In the genomic region with DNA sequence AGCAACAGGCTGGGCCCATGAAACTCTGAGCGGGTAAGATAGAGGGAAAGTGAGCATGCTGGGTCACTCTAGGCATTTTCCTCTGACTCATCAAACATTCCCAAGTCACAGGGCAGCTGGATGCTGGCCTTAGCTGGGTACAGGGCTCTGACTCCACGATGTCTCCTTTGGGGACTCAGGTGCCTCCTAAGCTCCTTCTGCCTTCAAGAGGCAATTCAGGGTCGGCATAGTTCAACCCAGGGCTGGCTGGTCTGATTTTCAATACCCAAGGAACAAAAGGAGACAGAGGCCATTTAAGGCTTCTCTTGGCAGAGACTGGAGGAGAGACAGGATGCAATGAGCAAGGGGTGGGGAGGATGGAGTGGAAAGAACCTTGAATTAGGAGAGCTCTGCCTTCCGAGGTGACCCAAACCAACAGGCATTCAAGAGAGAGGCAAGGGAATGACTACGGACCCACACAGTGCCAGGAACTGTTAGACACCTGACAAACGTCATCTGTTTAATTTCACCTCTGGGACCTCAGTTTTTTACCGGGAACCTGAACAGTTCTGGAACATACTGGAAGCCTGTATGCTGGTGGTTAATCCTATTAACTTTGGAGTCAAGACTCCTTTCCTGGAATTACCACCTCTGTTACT, we compare ENCODE assay signal across 9 cellular contexts. TPM values are rescaled to one million over a fixed set of nuclear protein-coding genes. Genes with fewer than 3 reads are reported as not detected.
DNase-seq lines count a peak whose midpoint lies in the region; ATAC-seq and TF ChIP-seq lines count a peak whose summit lies in the region.
"Had no signal": no experiment of that assay in that cellular context is flagged by ENCODE, and none has a peak within 500 bp of the region (broad histone marks: within the 10 kb centered on the region; RNA-seq: fewer than 3 reads in every experiment).

No MANE protein-coding gene starts in this region.

- H3K27me3 ChIP-seq in CD8-positive, alpha-beta memory T cell (ENCODE audit: insufficient read depth, low read length, poor library complexity, severe bottlenecking), result no peaks in the 10 kb centered on the region
- H3K27me3 ChIP-seq in fibroblast of lung (ENCODE audit: control insufficient read depth, insufficient read depth, low read length) (no peaks in the 10 kb centered on the region), osteoblast (ENCODE audit: insufficient read depth, low read length) (no peaks in the 10 kb centered on the region)

- no peaks in the 10 kb centered on the region for H3K9me3 ChIP-seq in CD8-positive, alpha-beta memory T cell (ENCODE audit: low read length)
- H3K9me3 ChIP-seq in OCI-LY7 (ENCODE audit: low read length) (no peaks in the 10 kb centered on the region), fibroblast of lung (ENCODE audit: control insufficient read depth, insufficient read depth, low read depth, low read length) (no peaks in the 10 kb centered on the region), osteoblast (ENCODE audit: low read depth, low read length) (no peaks in the 10 kb centered on the region)

- H3K27ac Mint-ChIP-seq in CD8-positive, alpha-beta memory T cell, result no peak overlapping the region
- no peak overlapping the region for H3K27ac Mint-ChIP-seq in activated CD8-positive, alpha-beta T cell treated with anti-CD3 and anti-CD28 coated beads for 36 hours
- H3K27ac Mint-ChIP-seq in naive thymus-derived CD8-positive, alpha-beta T cell, result no peak overlapping the region

- H3K4me1 ChIP-seq in CD8-positive, alpha-beta memory T cell (ENCODE audit: insufficient read depth, low read length), result peaks cover 22% of the 10 kb centered on the region
- H3K4me1 ChIP-seq in OCI-LY7 (ENCODE audit: insufficient read depth, low read length, poor library complexity, severe bottlenecking), result peaks cover 29% of the 10 kb centered on the region
- H3K4me1 ChIP-seq in fibroblast of lung (ENCODE audit: control insufficient read depth, extremely low read depth, insufficient read depth, low read length), result peaks cover 9% of the 10 kb centered on the region
- H3K4me1 ChIP-seq in osteoblast (ENCODE audit: insufficient read depth, low read length), result peaks cover 26% of the 10 kb centered on the region

- ATAC-seq in activated CD8-positive, alpha-beta T cell treated with anti-CD3 and anti-CD28 coated beads for 36 hours, result no peak
- ATAC-seq in HG03108 (IDR thresholded peaks at IDR 0.05; ENCODE audit: unreplicated experiment) (no peak), GM18873 (IDR thresholded peaks at IDR 0.05; ENCODE audit: low FRiP score, unreplicated experiment) (no peak)
- no peak for ATAC-seq in naive thymus-derived CD8-positive, alpha-beta T cell

- no peak for DNase-seq in CD8-positive, alpha-beta memory T cell
- DNase-seq in OCI-LY7 (ENCODE audit: low spot score) (no peak), fibroblast of lung (ENCODE audit: low read depth in 2 of 2) (peak; percentile 53 to 63), osteoblast (ENCODE audit: insufficient read length, low spot score, missing footprints) (peak; percentile 94)
- no peak for DNase-seq in activated CD8-positive, alpha-beta T cell treated with anti-CD3 and anti-CD28 coated beads for 36 hours
- DNase-seq in naive thymus-derived CD8-positive, alpha-beta T cell, result no peak

- H3K4me2 ChIP-seq in OCI-LY7 (ENCODE audit: low read length) (peak overlapping the region; percentile 90), fibroblast of lung (ENCODE audit: extremely low read depth, insufficient read depth, low read length) (peak overlapping the region; percentile 90), osteoblast (ENCODE audit: insufficient read depth, low read length) (peak overlapping the region; percentile 85)

- intact Hi-C loops in OCI-LY7 (cut with micrococcal nuclease; ENCODE audit: unreplicated experiment), result loop anchor here (2.0 kb wide), 1 partner anchor 51 kb away; the partner anchor contains the start of gene MRPL38
- intact Hi-C loops in activated CD8-positive, alpha-beta T cell treated with anti-CD3 and anti-CD28 coated beads for 36 hours (cut with micrococcal nuclease), result no loop called here

- no peaks in the 10 kb centered on the region for H3K27me3 Mint-ChIP-seq in CD8-positive, alpha-beta memory T cell
- no peaks in the 10 kb centered on the region for H3K27me3 Mint-ChIP-seq in activated CD8-positive, alpha-beta T cell treated with anti-CD3 and anti-CD28 coated beads for 36 hours
- no peaks in the 10 kb centered on the region for H3K27me3 Mint-ChIP-seq in naive thymus-derived CD8-positive, alpha-beta T cell
- H3K27me3 Mint-ChIP-seq: brain had no signal

- peak overlapping the region; percentile 89 for H3K27ac ChIP-seq in CD8-positive, alpha-beta memory T cell (ENCODE audit: low read depth, low read length)
- H3K27ac ChIP-seq in OCI-LY7 (ENCODE audit: low read depth, low read length, poor library complexity, severe bottlenecking) (peak overlapping the region; percentile 7), fibroblast of lung (ENCODE audit: insufficient read depth, low read length) (peak overlapping the region; percentile 74), osteoblast (ENCODE audit: low read depth, low read length) (peak overlapping the region; percentile 84)

- TF ChIP-seq CTCF in OCI-LY7 (conservative IDR thresholded peaks at IDR 0.05; ENCODE audit: low read length) (no peak), fibroblast of lung (conservative IDR thresholded peaks at IDR 0.05 in 1 of 2, IDR thresholded peaks at IDR 0.05 in 1 of 2; ENCODE audit: low read depth in 1 of 2, low read length in 2 of 2) (no peak), osteoblast (IDR thresholded peaks at IDR 0.05; ENCODE audit: extremely low read depth, low read depth, low read length) (no peak)
- TF ChIP-seq CTCF in activated CD8-positive, alpha-beta T cell treated with anti-CD3 and anti-CD28 coated beads for 36 hours (IDR thresholded peaks at IDR 0.05), result no peak

- H3K79me2 ChIP-seq in OCI-LY7 (ENCODE audit: insufficient read depth, low read depth, low read length) (peaks cover 17% of the 10 kb centered on the region; the same call in 1 of the 2 replicates), fibroblast of lung (ENCODE audit: control insufficient read depth, insufficient read depth, low read length) (peaks cover 5% of the 10 kb centered on the region), osteoblast (ENCODE audit: insufficient read depth, low read length) (peaks cover 28% of the 10 kb centered on the region)

- no peak overlapping the region for H3K4me3 Mint-ChIP-seq in CD8-positive, alpha-beta memory T cell
- no peak overlapping the region for H3K4me3 Mint-ChIP-seq in activated CD8-positive, alpha-beta T cell treated with anti-CD3 and anti-CD28 coated beads for 36 hours
- H3K4me3 Mint-ChIP-seq in naive thymus-derived CD8-positive, alpha-beta T cell, result no peak overlapping the region

- POLR2A ChIA-PET in CD8-positive, alpha-beta memory T cell (lab: Charles Lee), result interaction anchor here (0.5 to 3.8 kb wide), 12 partner anchors 9 to 149 kb away, joined by 3 to 82 read pairs (median 12); partner anchors contain the start of genes GALK1, TRIM47, TRIM65 and UNC13D
- POLR2A ChIA-PET in OCI-LY7 (lab: Charles Lee), result interaction anchor here (0.7 to 2.6 kb wide), 4 partner anchors 22 to 433 kb away, joined by 4 to 28 read pairs (median 9); partner anchors contain the start of genes MRPL38 and UNK
- POLR2A ChIA-PET in activated CD8-positive, alpha-beta T cell treated with anti-CD3 and anti-CD28 coated beads for 36 hours (lab: Charles Lee), result interaction anchor here (0.5 to 9.2 kb wide), 8 partner anchors 9 to 243 kb away, joined by 3 to 72 read pairs (median 7); partner anchors contain the start of genes TRIM47 and UNC13D
- POLR2A ChIA-PET in naive thymus-derived CD8-positive, alpha-beta T cell (lab: Charles Lee), result interaction anchor here (0.5 to 14.7 kb wide), 26 partner anchors 9 to 882 kb away, joined by 3 to 288 read pairs (median 8); partner anchors contain the start of genes GALK1, MRPL38, TRIM47 and TRIM65

- H3K9me2 ChIP-seq in OCI-LY7 (ENCODE audit: insufficient read depth, low read length), result no peaks in the 10 kb centered on the region

- peak overlapping the region; percentile 67 for H3K9ac ChIP-seq in fibroblast of lung (ENCODE audit: insufficient read depth, low read length)

- CTCF ChIA-PET in CD8-positive, alpha-beta memory T cell (lab: Charles Lee), result interaction anchor here (0.7 to 4.7 kb wide), 12 partner anchors 8 to 101 kb away, joined by 3 to 46 read pairs (median 6); partner anchors contain the start of genes MRPL38, TRIM47, TRIM65 and UNC13D
- CTCF ChIA-PET in OCI-LY7 (lab: Charles Lee; ENCODE audit: unreplicated experiment), result interaction anchor here (1.4 to 2.4 kb wide), 3 partner anchors 8 to 71 kb away, joined by 3 to 8 read pairs (median 4); no protein-coding TSS in a partner anchor
- CTCF ChIA-PET in activated CD8-positive, alpha-beta T cell treated with anti-CD3 and anti-CD28 coated beads for 36 hours (lab: Charles Lee), result interaction anchor here (0.8 to 3.5 kb wide), 14 partner anchors 8 to 160 kb away, joined by 3 to 45 read pairs (median 6); partner anchors contain the start of genes TRIM47 and TRIM65

- H4K20me1 ChIP-seq in OCI-LY7 (ENCODE audit: insufficient read depth, low read length) (peaks cover 4% of the 10 kb centered on the region; the same call in 1 of the 2 replicates), fibroblast of lung (ENCODE audit: control insufficient read depth, extremely low read depth, insufficient read depth, low read length) (no peaks in the 10 kb centered on the region), osteoblast (ENCODE audit: insufficient read depth, low read length) (peaks cover 3% of the 10 kb centered on the region)

- TSS peak; percentile 79 for BruUV-seq in OCI-LY7 (replicated peaks; lab: Mats Ljungman, UMichigan)

- H2AFZ ChIP-seq in OCI-LY7 (ENCODE audit: low read length) (no peak overlapping the region), fibroblast of lung (ENCODE audit: low read length) (no peak overlapping the region), osteoblast (ENCODE audit: low read length) (no peak overlapping the region)

- H3K4me1 Mint-ChIP-seq in CD8-positive, alpha-beta memory T cell, result peaks cover 21 to 37% (median 21%) of the 10 kb centered on the region in 3 donors
- peaks cover 36% of the 10 kb centered on the region for H3K4me1 Mint-ChIP-seq in activated CD8-positive, alpha-beta T cell treated with anti-CD3 and anti-CD28 coated beads for 36 hours (ENCODE audit: low read depth)
- peaks cover 6 to 49% (median 27%) of the 10 kb centered on the region in 4 donors for H3K4me1 Mint-ChIP-seq in naive thymus-derived CD8-positive, alpha-beta T cell

- no peaks in the 10 kb centered on the region for H3K9me3 Mint-ChIP-seq in CD8-positive, alpha-beta memory T cell
- no peaks in the 10 kb centered on the region for H3K9me3 Mint-ChIP-seq in activated CD8-positive, alpha-beta T cell treated with anti-CD3 and anti-CD28 coated beads for 36 hours
- no peaks in the 10 kb centered on the region for H3K9me3 Mint-ChIP-seq in naive thymus-derived CD8-positive, alpha-beta T cell
- H3K9me3 Mint-ChIP-seq: brain had no signal

- peaks cover 22% of the 10 kb centered on the region for H3K36me3 ChIP-seq in CD8-positive, alpha-beta memory T cell (ENCODE audit: insufficient read depth, low read length)
- H3K36me3 ChIP-seq in OCI-LY7 (ENCODE audit: insufficient read depth, low read length) (peaks cover 19% of the 10 kb centered on the region), fibroblast of lung (ENCODE audit: control insufficient read depth, insufficient read depth, low read length) (peaks cover 6% of the 10 kb centered on the region), osteoblast (ENCODE audit: insufficient read depth, low read length) (peaks cover 22% of the 10 kb centered on the region)

- H3K4me3 ChIP-seq in CD8-positive, alpha-beta memory T cell (ENCODE audit: low read length), result peak overlapping the region; percentile 64
- H3K4me3 ChIP-seq in OCI-LY7 (ENCODE audit: low read depth, low read length, poor library complexity, severe bottlenecking) (peak overlapping the region; percentile 78), fibroblast of lung (replicated peaks in 1 of 4; ENCODE audit: control extremely low read depth in 1 of 4, insufficient read depth in 1 of 4, low read depth in 3 of 4, low read length in 4 of 4) (peak overlapping the region; percentile 62 to 96 (median 78)), osteoblast (ENCODE audit: insufficient read depth, low read length) (peak overlapping the region; percentile 100)

- H3K36me3 Mint-ChIP-seq in CD8-positive, alpha-beta memory T cell, result peaks cover 3 to 36% (median 3%) of the 10 kb centered on the region in 3 donors
- H3K36me3 Mint-ChIP-seq in activated CD8-positive, alpha-beta T cell treated with anti-CD3 and anti-CD28 coated beads for 36 hours (ENCODE audit: low read depth), result peaks cover 4% of the 10 kb centered on the region
- peaks cover 0 to 28% (median 3%) of the 10 kb centered on the region in 3 donors for H3K36me3 Mint-ChIP-seq in naive thymus-derived CD8-positive, alpha-beta T cell

RNA-seq across cellular contexts. Expression of gene WBP2, which starts 0.9 kb away (rescaled TPM):
- total RNA-seq in CD8-positive, alpha-beta memory T cell, result 10 to 100 TPM; 47.5 to 53.2 TPM
- polyA plus RNA-seq in CD8-positive, alpha-beta memory T cell, result 129 TPM
- 24.1 and 29.9 TPM in 2 replicates for total RNA-seq in OCI-LY7 (2014; rRNA removed; shearing (Covaris generic))
- total RNA-seq in OCI-LY7 (2022), result 117 and 123 TPM in 2 replicates
- total RNA-seq in fibroblast of lung, result 20.5 and 39.5 TPM in 2 replicates
- polyA plus RNA-seq in fibroblast of lung, result 53.4 and 56.1 TPM in 2 replicates
- 84.6 and 92.3 TPM in 2 replicates for polyA plus RNA-seq in fibroblast of lung (2012)
- 56.6 and 62.7 TPM in 2 replicates for polyA minus RNA-seq in fibroblast of lung (ENCODE audit: low replicate concordance)
- total RNA-seq in osteoblast, result 31.1 and 38.3 TPM in 2 replicates
- total RNA-seq in activated CD8-positive, alpha-beta T cell treated with anti-CD3 and anti-CD28 coated beads for 36 hours, result 10 to 100 TPM; 54.4 to 58.5 TPM
- 100 to 1,000 TPM; 152 to 156 TPM for total RNA-seq in naive thymus-derived CD8-positive, alpha-beta T cell
- polyA plus RNA-seq in naive thymus-derived CD8-positive, alpha-beta T cell, result 10 to 100 TPM; 58.1 to 95.1 (median 70.6) TPM

RNA-seq across cellular contexts. Expression of gene UNC13D, which starts 10.0 kb away (rescaled TPM):
- 100 to 1,000 TPM; 143 to 154 TPM for total RNA-seq in CD8-positive, alpha-beta memory T cell
- polyA plus RNA-seq in CD8-positive, alpha-beta memory T cell, result 90.3 TPM
- 7.1 and 8.0 TPM in 2 replicates for total RNA-seq in OCI-LY7 (2014; rRNA removed; shearing (Covaris generic))
- 12.2 and 17.8 TPM in 2 replicates for total RNA-seq in OCI-LY7 (2022)
- total RNA-seq in fibroblast of lung, result 1.5 TPM in 2 replicates
- 0.12 and 0.22 TPM in 2 replicates for polyA plus RNA-seq in fibroblast of lung
- 0.10 and 0.16 TPM in 2 replicates for polyA plus RNA-seq in fibroblast of lung (2012)
- polyA minus RNA-seq in fibroblast of lung (ENCODE audit: low replicate concordance), result 1.1 TPM in 1 of 2 replicates, not detected in the other
- total RNA-seq in osteoblast, result 1.1 and 2.1 TPM in 2 replicates
- total RNA-seq in activated CD8-positive, alpha-beta T cell treated with anti-CD3 and anti-CD28 coated beads for 36 hours, result 100 to 1,000 TPM; 136 to 144 TPM
- total RNA-seq in naive thymus-derived CD8-positive, alpha-beta T cell, result 100 to 1,000 TPM; 147 to 153 TPM
- 10 to 100 TPM; 50.3 to 78.0 (median 54.0) TPM for polyA plus RNA-seq in naive thymus-derived CD8-positive, alpha-beta T cell

RNA-seq across cellular contexts. Expression of gene TRIM47, which starts 24.2 kb away (rescaled TPM):
- 10 to 100 TPM; 12.6 to 14.1 TPM for total RNA-seq in CD8-positive, alpha-beta memory T cell
- polyA plus RNA-seq in CD8-positive, alpha-beta memory T cell, result 17.6 TPM
- total RNA-seq in OCI-LY7 (2014; rRNA removed; shearing (Covaris generic)), result 32.7 and 41.9 TPM in 2 replicates
- total RNA-seq in OCI-LY7 (2022) (21.6 and 25.9 TPM in 2 replicates), fibroblast of lung (16.0 and 18.2 TPM in 2 replicates), osteoblast (21.7 and 22.4 TPM in 2 replicates)
- polyA plus RNA-seq in fibroblast of lung, result 2.2 and 4.8 TPM in 2 replicates
- 4.4 and 10.9 TPM in 2 replicates for polyA plus RNA-seq in fibroblast of lung (2012)
- 7.7 and 13.2 TPM in 2 replicates for polyA minus RNA-seq in fibroblast of lung (ENCODE audit: low replicate concordance)
- total RNA-seq in activated CD8-positive, alpha-beta T cell treated with anti-CD3 and anti-CD28 coated beads for 36 hours, result 10 to 100 TPM; 16.6 to 16.8 TPM
- total RNA-seq in naive thymus-derived CD8-positive, alpha-beta T cell, result 1 to 10 TPM; 9.7 to 9.9 TPM
- 1 to 10 TPM; 1.9 to 8.5 (median 4.2) TPM for polyA plus RNA-seq in naive thymus-derived CD8-positive, alpha-beta T cell

RNA-seq across cellular contexts. Expression of gene TRIM65, which starts 42.5 kb away (rescaled TPM):
- total RNA-seq in CD8-positive, alpha-beta memory T cell, result 10 to 100 TPM; 34.9 to 35.4 TPM
- 28.1 TPM for polyA plus RNA-seq in CD8-positive, alpha-beta memory T cell
- 45.0 and 54.2 TPM in 2 replicates for total RNA-seq in OCI-LY7 (2014; rRNA removed; shearing (Covaris generic))
- total RNA-seq in OCI-LY7 (2022) (60.4 and 62.9 TPM in 2 replicates), fibroblast of lung (15.9 and 17.2 TPM in 2 replicates), osteoblast (22.8 and 23.3 TPM in 2 replicates)
- polyA plus RNA-seq in fibroblast of lung, result 4.3 TPM in 2 replicates
- polyA plus RNA-seq in fibroblast of lung (2012), result 8.2 and 8.6 TPM in 2 replicates
- 6.8 and 11.5 TPM in 2 replicates for polyA minus RNA-seq in fibroblast of lung (ENCODE audit: low replicate concordance)
- 10 to 100 TPM; 37.1 to 42.2 TPM for total RNA-seq in activated CD8-positive, alpha-beta T cell treated with anti-CD3 and anti-CD28 coated beads for 36 hours
- total RNA-seq in naive thymus-derived CD8-positive, alpha-beta T cell, result 10 to 100 TPM; 34.5 to 40.9 TPM
- 10 to 100 TPM; 13.4 to 31.8 (median 18.9) TPM for polyA plus RNA-seq in naive thymus-derived CD8-positive, alpha-beta T cell

RNA-seq across cellular contexts. Expression of gene MRPL38, which starts 50.5 kb away (rescaled TPM):
- total RNA-seq in CD8-positive, alpha-beta memory T cell, result 100 to 1,000 TPM; 171 to 180 TPM
- 73.1 TPM for polyA plus RNA-seq in CD8-positive, alpha-beta memory T cell
- total RNA-seq in OCI-LY7 (2014; rRNA removed; shearing (Covaris generic)), result 91.9 and 112 TPM in 2 replicates
- total RNA-seq in OCI-LY7 (2022) (175 and 198 TPM in 2 replicates), fibroblast of lung (30.8 and 36.0 TPM in 2 replicates), osteoblast (36.6 and 37.1 TPM in 2 replicates)
- 19.3 and 29.7 TPM in 2 replicates for polyA plus RNA-seq in fibroblast of lung
- polyA plus RNA-seq in fibroblast of lung (2012), result 28.1 and 51.3 TPM in 2 replicates
- polyA minus RNA-seq in fibroblast of lung (ENCODE audit: low replicate concordance), result 57.4 and 86.3 TPM in 2 replicates
- 100 to 1,000 TPM; 117 to 126 TPM for total RNA-seq in activated CD8-positive, alpha-beta T cell treated with anti-CD3 and anti-CD28 coated beads for 36 hours
- total RNA-seq in naive thymus-derived CD8-positive, alpha-beta T cell, result 100 to 1,000 TPM; 167 to 178 TPM
- polyA plus RNA-seq in naive thymus-derived CD8-positive, alpha-beta T cell, result 10 to 100 TPM; 56.4 to 78.7 (median 64.7) TPM

Comparison
In these comparisons a context has a peak if more than half of its experiments do, and no peak if none do; other contexts are left out.
1. DNase-seq: peak in fibroblast of lung (2 of 2) and osteoblast (single experiment); none in CD8-positive, alpha-beta memory T cell (0 of 5), OCI-LY7 (single experiment), activated CD8-positive, alpha-beta T cell treated with anti-CD3 and anti-CD28 coated beads for 36 hours (single experiment) and naive thymus-derived CD8-positive, alpha-beta T cell (0 of 10).
2. H3K27ac ChIP-seq: peak in every context shown above with its lines; median percentile 89 in CD8-positive, alpha-beta memory T cell; 84 in osteoblast; 74 in fibroblast of lung; 7 in OCI-LY7.
3. RNA of gene UNC13D, which starts 10.0 kb away (total RNA-seq): 143 to 154 TPM in CD8-positive, alpha-beta memory T cell, 147 to 153 TPM in naive thymus-derived CD8-positive, alpha-beta T cell and 136 to 144 TPM in activated CD8-positive, alpha-beta T cell treated with anti-CD3 and anti-CD28 coated beads for 36 hours; 7.1 to 17.8 TPM in OCI-LY7, 1.5 TPM in fibroblast of lung and 1.1 to 2.1 TPM in osteoblast; every median in the first group is over 4 times any median in the second.
4. Peak in every context shown above with its lines, with median percentiles within 50 percentile points of each other: H3K4me3 ChIP-seq and H3K4me2 ChIP-seq.